24 cellular contexts compared by ENCODE assay signal in the genomic region with DNA sequence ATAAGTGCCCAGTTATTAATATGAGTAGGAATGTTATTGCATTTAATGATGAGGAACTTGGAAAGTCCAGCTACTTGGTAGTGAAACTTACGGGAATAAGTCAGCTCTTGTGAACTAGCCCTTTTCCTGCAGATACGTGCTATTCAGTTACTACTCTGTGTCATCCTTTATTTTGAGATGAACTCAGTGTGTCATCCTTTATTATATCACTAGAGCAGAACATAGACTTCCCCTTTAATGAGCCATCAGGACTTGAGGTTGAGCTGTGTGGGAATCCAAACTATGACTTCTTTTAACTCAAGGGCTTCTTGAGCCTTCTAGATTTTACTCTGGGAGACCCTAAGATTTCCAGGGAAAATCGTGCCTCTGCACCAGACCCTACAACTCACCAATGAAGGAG. TPM values are rescaled to one million over a fixed set of nuclear protein-coding genes. Genes with fewer than 3 reads are reported as not detected.
A peak's percentile ranks its signal among the peaks of the same experiment; 100 is the strongest.
DNase-seq lines count a peak whose midpoint lies in the region; ATAC-seq and TF ChIP-seq lines count a peak whose summit lies in the region.
"Had no signal": no experiment of that assay in that cellular context is flagged by ENCODE, and none has a peak within 500 bp of the region (broad histone marks: within the 10 kb centered on the region; RNA-seq: fewer than 3 reads in every experiment).

No MANE protein-coding gene starts in this region.

- peak; percentile 50 for DNase-seq in GM23248
- peak; percentile 81 for DNase-seq in LHCN-M2 (ENCODE audit: low read depth)
- DNase-seq in kidney tubule cell (ENCODE audit: low spot score): peak; percentile 29
- DNase-seq in psoas muscle: no peak
- no peak for DNase-seq in HK-2 (ENCODE audit: unreplicated experiment)
- DNase-seq in activated naive CD4-positive, alpha-beta T cell treated with anti-CD3 and anti-CD28 coated beads for 36 hours: no peak
- no peak for DNase-seq in head of caudate nucleus
- no peak for DNase-seq in NAMALWA (ENCODE audit: low spot score)
- DNase-seq: ACHN, AML-193, DMS79, GOT3, NCI-H1105 treated with DMSO at 0.1 percent for 48 hours, NCI-H1694, NCI-H2107, NCI-H510A, NCI-H774, OCI-M1, SIG-M5 had no signal

- H3K27ac Mint-ChIP-seq in activated naive CD4-positive, alpha-beta T cell treated with anti-CD3 and anti-CD28 coated beads for 36 hours: no peak overlapping the region
- H3K27ac Mint-ChIP-seq: CD14-positive monocyte had no signal

- no peaks in the 10 kb centered on the region for H3K36me3 Mint-ChIP-seq in activated naive CD4-positive, alpha-beta T cell treated with anti-CD3 and anti-CD28 coated beads for 36 hours (ENCODE audit: low read depth)
- H3K36me3 Mint-ChIP-seq: CD14-positive monocyte had no signal

- H3K4me1 ChIP-seq in GM23248 (ENCODE audit: insufficient read depth) (peaks cover 14% of the 10 kb centered on the region; the same call in 1 of the 2 replicates), psoas muscle (peaks cover 19% of the 10 kb centered on the region)

- H3K27ac ChIP-seq in GM23248 (no peak overlapping the region), psoas muscle (peak overlapping the region; percentile 82)

- peaks cover 2% of the 10 kb centered on the region for H3K4me1 Mint-ChIP-seq in activated naive CD4-positive, alpha-beta T cell treated with anti-CD3 and anti-CD28 coated beads for 36 hours (ENCODE audit: low read depth)
- H3K4me1 Mint-ChIP-seq: CD14-positive monocyte had no signal

- H3K36me3 ChIP-seq in GM23248 (ENCODE audit: low read depth) (no peaks in the 10 kb centered on the region), psoas muscle (ENCODE audit: insufficient read depth in 1 of 2, low read depth in 1 of 2) (peaks cover 0 to 32% of the 10 kb centered on the region in 2 donors)

- no peak overlapping the region for H2AFZ ChIP-seq in GM23248

- WGBS in GM23248 (ENCODE audit: low coverage in 1 of 2, low lambda C conversion rate in 2 of 2, missing lambda C conversion rate in 2 of 2), 2 experiments: 63 to 65% methylated on average over 3 of the region's 3 CpGs
- WGBS in psoas muscle, 3 donors: 73 to 83% (median 77%) methylated on average over 3 of the region's 3 CpGs

- intact Hi-C loops in psoas muscle (cut with DNase I) (loop anchor here in 1 of 2 donors (5.0 kb wide), 1 partner anchor 111 kb away; no protein-coding TSS in a partner anchor), head of caudate nucleus (cut with DNase I) (no loop called here)
- intact Hi-C loops in activated naive CD4-positive, alpha-beta T cell treated with anti-CD3 and anti-CD28 coated beads for 36 hours (cut with micrococcal nuclease): no loop called here

- CTCF ChIA-PET in activated naive CD4-positive, alpha-beta T cell treated with anti-CD3 and anti-CD28 coated beads for 36 hours (lab: Charles Lee): no interaction called here

- H3K4me3 ChIP-seq in GM23248 (no peak overlapping the region), psoas muscle (peak overlapping the region; percentile 64)
- H3K4me3 ChIP-seq: K562 had no signal

- no peaks in the 10 kb centered on the region for H3F3A ChIP-seq in GM23248 (ENCODE audit: insufficient read depth)

- no peaks in the 10 kb centered on the region for H3K9me2 ChIP-seq in GM23248 (ENCODE audit: insufficient read depth)

- no peaks in the 10 kb centered on the region for H4K20me1 ChIP-seq in GM23248 (ENCODE audit: insufficient read depth)

- H3K27me3 ChIP-seq in GM23248 (replicated peaks; ENCODE audit: insufficient read depth) (no peaks in the 10 kb centered on the region), psoas muscle (ENCODE audit: insufficient read depth in 3 of 3, low read length in 2 of 3) (peaks cover 0 to 2% (median 0%) of the 10 kb centered on the region in 3 donors)

- H3K9me3 ChIP-seq in GM23248 (ENCODE audit: low read depth) (no peaks in the 10 kb centered on the region), psoas muscle (no peaks in the 10 kb centered on the region)

- H3K27me3 Mint-ChIP-seq in activated naive CD4-positive, alpha-beta T cell treated with anti-CD3 and anti-CD28 coated beads for 36 hours (ENCODE audit: low read depth): peaks cover 55% of the 10 kb centered on the region

- no peaks in the 10 kb centered on the region for H3K79me2 ChIP-seq in GM23248 (ENCODE audit: insufficient read depth)

- no peak overlapping the region for H3K4me3 Mint-ChIP-seq in activated naive CD4-positive, alpha-beta T cell treated with anti-CD3 and anti-CD28 coated beads for 36 hours
- H3K4me3 Mint-ChIP-seq: CD14-positive monocyte had no signal

- no peaks in the 10 kb centered on the region for H3K9me3 Mint-ChIP-seq in activated naive CD4-positive, alpha-beta T cell treated with anti-CD3 and anti-CD28 coated beads for 36 hours

- H3K4me2 ChIP-seq in GM23248 (ENCODE audit: unreplicated experiment): no peak overlapping the region

- in situ Hi-C loops in GM23248 (cut with MboI): no loop called here

- peak; percentile 22 to 54 (median 26) for ATAC-seq in psoas muscle
- ATAC-seq: HCT116, K562 had no signal

- no peak overlapping the region for H3K9ac ChIP-seq in GM23248

- no peak for TF ChIP-seq CTCF in psoas muscle (IDR thresholded peaks at IDR 0.05)

RNA-seq across cellular contexts. Expression of gene ACTC1, which starts 3.6 kb away (rescaled TPM):
- 7.6 and 21.4 TPM in 2 replicates for total RNA-seq in GM23248 (2014; rRNA removed; shearing (Covaris generic))
- 29.9 and 31.9 TPM in 2 replicates for polyA plus RNA-seq in GM23248 (2016; fragmentation: Nextera tagmentation; extraction: Ambion mirVana)
- total RNA-seq in LHCN-M2 (2014; rRNA removed): 634 and 759 TPM in 2 replicates
- 7,967 TPM for polyA plus RNA-seq in LHCN-M2 (2012)
- 1,000 to 10,000 TPM in 3 of 4 donors, 100 to 1,000 TPM in 1; 219 to 3,379 (median 1,101) TPM for total RNA-seq in psoas muscle
- polyA plus RNA-seq in psoas muscle: 100 to 1,000 TPM in 1 of 3 donors, 10 to 100 TPM in 2; 33.5 to 644 (median 45.9) TPM
- total RNA-seq in activated naive CD4-positive, alpha-beta T cell treated with anti-CD3 and anti-CD28 coated beads for 36 hours: not detected
- total RNA-seq: G401, RPMI7951 had no signal
- polyA plus RNA-seq: CD14-positive monocyte had no signal

RNA-seq across cellular contexts. Expression of gene GJD2, which starts 36.9 kb away (rescaled TPM):
- not detected in 2 replicates for total RNA-seq in GM23248 (2014; rRNA removed; shearing (Covaris generic))
- not detected in 2 replicates for polyA plus RNA-seq in GM23248 (2016; fragmentation: Nextera tagmentation; extraction: Ambion mirVana)
- 0.06 TPM in 1 of 2 replicates, not detected in the other for total RNA-seq in LHCN-M2 (2014; rRNA removed)
- polyA plus RNA-seq in LHCN-M2 (2012): 0.04 TPM
- total RNA-seq in psoas muscle: not detected
- not detected for polyA plus RNA-seq in psoas muscle
- not detected for total RNA-seq in activated naive CD4-positive, alpha-beta T cell treated with anti-CD3 and anti-CD28 coated beads for 36 hours
- total RNA-seq: K562, RPMI7951 had no signal
- polyA plus RNA-seq: CD14-positive monocyte, K562 had no signal

Comparison
In these comparisons a context has a peak if more than half of its experiments do, and no peak if none do; other contexts are left out.
1. DNase-seq: peak in GM23248 (single experiment), LHCN-M2 (single experiment) and kidney tubule cell (single experiment); none in psoas muscle (0 of 2), HK-2 (single experiment), activated naive CD4-positive, alpha-beta T cell treated with anti-CD3 and anti-CD28 coated beads for 36 hours (single experiment), head of caudate nucleus (0 of 42) and NAMALWA (single experiment).